Comparison of ENCODE assay signal across 8 cellular contexts in genomic region chr12:67649165-67650126, GRCh38. TPM values are rescaled to one million over a fixed set of nuclear protein-coding genes. Genes with fewer than 3 reads are reported as not detected.
A peak's percentile ranks its signal among the peaks of the same experiment; 100 is the strongest.
DNase-seq lines count a peak whose midpoint lies in the region; ATAC-seq and TF ChIP-seq lines count a peak whose summit lies in the region.

No MANE protein-coding gene starts in this region.

- H2AFZ ChIP-seq in mammary epithelial cell (ENCODE audit: low read depth, low read length), result peak overlapping the region; percentile 86

- in situ Hi-C loops in mammary epithelial cell (cut with MboI; ENCODE audit: low sequenced_read_pairs in 2 of 2), result loop anchor here in 1 of 2 donors (10.0 to 25.0 kb wide), 2 partner anchors 187 to 295 kb away; no protein-coding TSS in a partner anchor

- peaks cover 30% of the 10 kb centered on the region for H3K4me1 ChIP-seq in mammary epithelial cell (ENCODE audit: insufficient read depth, low read length)

- peak overlapping the region; percentile 98 for H3K4me2 ChIP-seq in mammary epithelial cell (ENCODE audit: insufficient read depth, low read depth, low read length)

- H3K36me3 ChIP-seq in mammary epithelial cell (ENCODE audit: insufficient read depth, low read length), result no peaks in the 10 kb centered on the region

- peaks cover 55% of the 10 kb centered on the region for H3K79me2 ChIP-seq in mammary epithelial cell (ENCODE audit: insufficient read depth, low read length)

- H4K20me1 ChIP-seq in mammary epithelial cell (ENCODE audit: insufficient read depth, low read length), result no peaks in the 10 kb centered on the region

- WGBS in mammary epithelial cell (ENCODE audit: low coverage, missing lambda C conversion rate), result 3% methylated on average over 21 of the region's 112 CpGs

- ATAC-seq in GM18907 (IDR thresholded peaks at IDR 0.05; ENCODE audit: unreplicated experiment), result peak; percentile 39
- ATAC-seq in HG03103 (IDR thresholded peaks at IDR 0.05; ENCODE audit: low read depth, unreplicated experiment), result peak; percentile 6

- H3K9ac ChIP-seq in mammary epithelial cell (ENCODE audit: insufficient read depth, low read length), result peak overlapping the region; percentile 84

- POLR2A ChIA-PET in AG04450 (lab: Yijun Ruan, JAX), result interaction anchor here (0.5 to 1.9 kb wide), 3 partner anchors 8 to 223 kb away, joined by 3 to 6 read pairs (median 3); no protein-coding TSS in a partner anchor

- dilution Hi-C loops in mammary epithelial cell (cut with HindIII; ENCODE audit: low sequenced_read_pairs), result no loop called here

- H3K27me3 ChIP-seq in AG04450 (ENCODE audit: control insufficient read depth, insufficient read depth, low read length), result no peaks in the 10 kb centered on the region
- H3K27me3 ChIP-seq in mammary epithelial cell (ENCODE audit: insufficient read depth, low read length), result no peaks in the 10 kb centered on the region

- TF ChIP-seq CTCF in AG04450 (IDR thresholded peaks at IDR 0.05; ENCODE audit: low read depth, low read length) (no peak), mammary epithelial cell (conservative IDR thresholded peaks at IDR 0.05 in 1 of 2, IDR thresholded peaks at IDR 0.05 in 1 of 2; ENCODE audit: extremely low read depth in 1 of 2, insufficient read depth in 1 of 2, low read depth in 1 of 2, low read length in 2 of 2) (no peak)

- peak overlapping the region; percentile 80 for H3K4me3 ChIP-seq in AG04450 (ENCODE audit: low read depth, low read length)
- peak overlapping the region; percentile 85 to 92 (median 88) for H3K4me3 ChIP-seq in mammary epithelial cell (replicated peaks in 1 of 3; ENCODE audit: insufficient read depth in 1 of 3, low read depth in 2 of 3, low read length in 3 of 3)

- no peak overlapping the region for H3K27ac ChIP-seq in AG04450 (ENCODE audit: low read depth, low read length)
- H3K27ac ChIP-seq in mammary epithelial cell (ENCODE audit: insufficient read depth, low read depth, low read length), result peak overlapping the region; percentile 76

- H3K9me3 ChIP-seq in AG04450 (ENCODE audit: control insufficient read depth, insufficient read depth, low read length), result no peaks in the 10 kb centered on the region
- no peaks in the 10 kb centered on the region for H3K9me3 ChIP-seq in mammary epithelial cell (replicated peaks; ENCODE audit: insufficient read depth, low read length)

- BruUV-seq in mammary epithelial cell (replicated peaks; lab: Mats Ljungman, UMichigan), result no TSS peak

- CTCF ChIA-PET in AG04450 (lab: Charles Lee), result interaction anchor here (0.6 kb wide), 1 partner anchor 56 kb away, joined by 4 read pairs; no protein-coding TSS in a partner anchor
- CTCF ChIA-PET in mammary epithelial cell (lab: Charles Lee; ENCODE audit: low non-redundant PET), result interaction anchor here (1.4 kb wide), 1 partner anchor 294 kb away, joined by 6 read pairs; no protein-coding TSS in a partner anchor

- DNase-seq in AG04450 (ENCODE audit: low read depth, low spot score), result no peak
- peak; percentile 18 to 52 (median 30) for DNase-seq in T-helper 2 cell
- DNase-seq in mammary epithelial cell, result no peak
- DNase-seq in left kidney (ENCODE audit: low read depth, low spot score), result peak; percentile 66
- DNase-seq in stimulated activated CD4-positive, alpha-beta T cell treated with anti-CD3 and anti-CD28 coated beads, Interleukin-4, amount 100 ng/mL, for 48 hours (ENCODE audit: low read depth in 2 of 2), result peak; percentile 25 to 26
- DNase-seq in amniotic stem cell (lab: John Stamatoyannopoulos, UW), result no peak

- intact Hi-C loops in mammary epithelial cell (cut with micrococcal nuclease), result loop anchor here (1.0 to 10.0 kb wide), 7 partner anchors 133 to 295 kb away; no protein-coding TSS in a partner anchor

RNA-seq across cellular contexts. Expression of gene DYRK2, which starts 0.9 kb away (rescaled TPM):
- polyA plus RNA-seq in AG04450 (2011; rRNA removed) (15.3 and 17.9 TPM in 2 replicates), mammary epithelial cell (16.3 TPM)
- polyA minus RNA-seq in AG04450 (2011; rRNA and poly(A)+ RNA removed), result 40.7 and 65.9 TPM in 2 replicates
- 10 to 100 TPM; 17.8 to 25.8 TPM for total RNA-seq in mammary epithelial cell
- polyA minus RNA-seq in mammary epithelial cell, result 43.1 TPM

Comparison
In these comparisons a context has a peak if more than half of its experiments do, and no peak if none do; other contexts are left out.
1. DNase-seq: peak in T-helper 2 cell (5 of 5), left kidney (single experiment) and stimulated activated CD4-positive, alpha-beta T cell treated with anti-CD3 and anti-CD28 coated beads, Interleukin-4, amount 100 ng/mL, for 48 hours (2 of 2); none in AG04450 (single experiment), mammary epithelial cell (single experiment) and amniotic stem cell (single experiment).